ENCODE assay signal across 8 cellular contexts in the genomic region with DNA sequence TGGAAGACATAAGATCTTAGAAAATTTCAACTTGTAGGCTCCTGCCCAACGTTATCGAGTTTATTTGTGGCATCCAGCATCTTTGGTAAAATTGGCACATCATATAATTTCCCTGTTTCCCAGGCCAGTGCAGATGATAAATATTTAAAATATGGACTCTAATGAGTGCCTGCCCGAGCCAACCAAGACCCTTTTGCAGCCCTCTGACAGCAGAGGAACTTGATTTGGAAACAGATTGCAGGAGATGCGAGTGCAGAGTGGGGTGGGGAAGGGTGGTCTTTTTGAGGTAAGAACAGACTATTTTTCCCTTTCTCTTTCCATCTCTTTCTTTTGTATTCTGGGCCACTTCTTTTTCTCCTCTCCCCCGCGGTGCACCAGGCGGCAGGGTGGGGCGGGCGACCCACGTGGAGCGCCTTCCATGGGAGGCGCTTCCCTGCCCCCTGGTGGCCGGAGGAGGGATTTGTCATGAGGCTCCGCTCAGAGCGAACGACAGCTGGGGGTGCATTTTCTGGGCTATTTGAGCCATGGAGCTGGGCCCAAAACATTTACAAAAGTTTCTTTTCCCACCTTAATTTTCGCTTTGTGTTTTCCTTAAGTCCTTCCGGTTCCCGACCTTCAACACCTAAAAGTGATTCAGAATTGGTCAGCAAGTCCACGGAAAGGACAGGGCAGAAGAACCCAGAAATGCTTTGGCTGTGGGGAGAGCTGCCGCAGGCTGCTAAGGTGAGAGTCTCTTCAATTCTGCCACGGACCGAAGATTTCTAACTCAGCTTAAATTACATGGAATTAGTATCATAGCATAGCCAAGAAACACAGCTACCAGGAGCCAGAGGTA. TPM values are rescaled to one million over a fixed set of nuclear protein-coding genes. Genes with fewer than 3 reads are reported as not detected.
A peak's percentile ranks its signal among the peaks of the same experiment; 100 is the strongest.
DNase-seq lines count a peak whose midpoint lies in the region; ATAC-seq and TF ChIP-seq lines count a peak whose summit lies in the region.

No MANE protein-coding gene starts in this region.

- H3K9ac ChIP-seq in neuronal stem cell (ENCODE audit: low read depth, low read length, poor library complexity) (no peak overlapping the region), subcutaneous abdominal adipose tissue (ENCODE audit: low read length in 5 of 5) (no peak overlapping the region)

- no peaks in the 10 kb centered on the region for H3K79me1 ChIP-seq in neuronal stem cell (ENCODE audit: low read depth, low read length)

- WGBS in neuronal stem cell (ENCODE audit: extremely low coverage in 2 of 2, insufficient read length in 2 of 2, insufficient replicate concordance in 1 of 2), 2 donors = no CpG with 5 or more reads among the region's 23 CpGs

- H3F3A ChIP-seq in PC-9 (ENCODE audit: insufficient read depth, low read depth) = peaks cover 70% of the 10 kb centered on the region

- H3K4me1 ChIP-seq in PC-9 (replicated peaks; ENCODE audit: insufficient read depth) (peaks cover 7% of the 10 kb centered on the region; the same call in 1 of the 2 replicates), neuronal stem cell (ENCODE audit: control insufficient read depth in 2 of 2, insufficient read depth in 1 of 2, low read depth in 1 of 2, low read length in 2 of 2) (peaks cover 2 to 3% of the 10 kb centered on the region in 2 donors), subcutaneous abdominal adipose tissue (ENCODE audit: control insufficient read depth in 5 of 5, insufficient read depth in 5 of 5, low read length in 5 of 5) (peaks cover 0 to 20% (median 11%) of the 10 kb centered on the region in 5 donors)

- H2BK5ac ChIP-seq in neuronal stem cell (ENCODE audit: low read length) = no peak overlapping the region

- ATAC-seq in GM21367 (IDR thresholded peaks at IDR 0.05; ENCODE audit: unreplicated experiment) = peak; percentile 82

- BruUV-seq in PC-9 (replicated peaks; lab: Mats Ljungman, UMichigan) = no TSS peak

- H3K27me3 ChIP-seq in PC-9 (ENCODE audit: insufficient read depth, low read depth) (no peaks in the 10 kb centered on the region), neuronal stem cell (ENCODE audit: control insufficient read depth in 3 of 3, insufficient read depth in 3 of 3, low read depth in 1 of 3, low read length in 3 of 3) (no peaks in the 10 kb centered on the region), subcutaneous abdominal adipose tissue (ENCODE audit: control insufficient read depth in 5 of 5, insufficient read depth in 4 of 5, low read length in 5 of 5) (no peaks in the 10 kb centered on the region)

- no peak overlapping the region for H3K23ac ChIP-seq in neuronal stem cell (ENCODE audit: low read depth, low read length, poor library complexity)

- H2BK12ac ChIP-seq in neuronal stem cell (ENCODE audit: low read length) = no peak overlapping the region

- H3K14ac ChIP-seq in neuronal stem cell (ENCODE audit: low read length) = no peak overlapping the region

- POLR2A ChIA-PET in PC-9 (lab: Charles Lee; ENCODE audit: unreplicated experiment) = no interaction called here

- intact Hi-C loops in PC-9 (cut with micrococcal nuclease; ENCODE audit: unreplicated experiment) = loop anchor here (1.0 to 5.0 kb wide), 7 partner anchors 32 to 300 kb away; a partner anchor contains a TSS

- H3K4me3 ChIP-seq in PC-9 (no peak overlapping the region), neuronal stem cell (ENCODE audit: low read length in 2 of 2) (no peak overlapping the region), subcutaneous abdominal adipose tissue (ENCODE audit: low read depth in 1 of 5, low read length in 5 of 5) (peak overlapping the region in 3 of 5 donors; percentile 10 to 49 (median 19))

- no peak overlapping the region for H4K8ac ChIP-seq in neuronal stem cell (ENCODE audit: low read depth, low read length)

- H3K9me2 ChIP-seq in PC-9 (ENCODE audit: insufficient read depth) = no peaks in the 10 kb centered on the region

- H3K4me2 ChIP-seq in PC-9 (peak overlapping the region; percentile 31; the same call in 1 of the 2 replicates), neuronal stem cell (ENCODE audit: insufficient read depth, low read length, poor library complexity, severe bottlenecking) (no peak overlapping the region)

- H2AK5ac ChIP-seq in neuronal stem cell (ENCODE audit: low read depth, low read length) = no peak overlapping the region

- DNase-seq in DMS 273 treated with DMSO at 0.1 percent for 48 hours (lab: John Stamatoyannopoulos, UW) = peak; percentile 21
- DNase-seq in HT-29 (ENCODE audit: low spot score) = peak; percentile 73
- DNase-seq in PC-9 = peak; percentile 54 to 68
- peak; percentile 74 for DNase-seq in activated T-helper 1 cell treated with Interleukin-2 at 50 U/mL for 16 hours (ENCODE audit: low read depth)
- peak; percentile 62 for DNase-seq in fibroblast of peridontal ligament (ENCODE audit: extremely low read depth)
- peak; percentile 65 for DNase-seq in neuronal stem cell (ENCODE audit: low spot score)

- CTCF ChIA-PET in PC-9 (lab: Charles Lee) = interaction anchor here (0.6 to 1.9 kb wide), 10 partner anchors 23 to 939 kb away, joined by 3 to 14 read pairs (median 4); no protein-coding TSS in a partner anchor

- peak; percentile 100 for TF ChIP-seq CTCF in PC-9 (conservative IDR thresholded peaks at IDR 0.05)

- no peak overlapping the region for H2BK120ac ChIP-seq in neuronal stem cell (ENCODE audit: low read depth, low read length)

- no peak overlapping the region for H4K91ac ChIP-seq in neuronal stem cell (ENCODE audit: low read depth, low read length, poor library complexity)

- H3K18ac ChIP-seq in neuronal stem cell (ENCODE audit: low read length) = no peak overlapping the region

- H3K36me3 ChIP-seq in PC-9 (ENCODE audit: low read depth) (peaks cover 50% of the 10 kb centered on the region), neuronal stem cell (replicated peaks in 1 of 2; ENCODE audit: control insufficient read depth in 2 of 2, insufficient read depth in 2 of 2, low read length in 2 of 2) (peaks cover 32 to 79% of the 10 kb centered on the region in 2 donors), subcutaneous abdominal adipose tissue (ENCODE audit: control insufficient read depth in 5 of 5, insufficient read depth in 5 of 5, low read length in 5 of 5) (peaks cover 23 to 69% (median 53%) of the 10 kb centered on the region in 5 donors)

- H3K27ac ChIP-seq in PC-9 = no peak overlapping the region
- H3K27ac ChIP-seq in neuronal stem cell (replicated peaks; ENCODE audit: low read length) = no peak overlapping the region
- H3K27ac ChIP-seq in subcutaneous abdominal adipose tissue (ENCODE audit: low read depth, low read length) = no peak overlapping the region

- no peak overlapping the region for H3K4ac ChIP-seq in neuronal stem cell (ENCODE audit: low read length)

- no peak overlapping the region for H2BK15ac ChIP-seq in neuronal stem cell (ENCODE audit: low read length)

- H3K79me2 ChIP-seq in PC-9 (ENCODE audit: low read depth) = no peaks in the 10 kb centered on the region

- H2AFZ ChIP-seq in PC-9 = no peak overlapping the region
- no peak overlapping the region for H2AFZ ChIP-seq in neuronal stem cell (ENCODE audit: low read length)

- no peaks in the 10 kb centered on the region for H4K20me1 ChIP-seq in PC-9 (ENCODE audit: insufficient read depth)

- H3K9me3 ChIP-seq in PC-9 (ENCODE audit: insufficient read depth, low read depth) = no peaks in the 10 kb centered on the region
- H3K9me3 ChIP-seq in neuronal stem cell (replicated peaks in 1 of 2; ENCODE audit: control insufficient read depth in 2 of 2, insufficient read depth in 1 of 2, low read depth in 1 of 2, low read length in 2 of 2) = peaks cover 0 to 6% of the 10 kb centered on the region in 2 donors
- H3K9me3 ChIP-seq in subcutaneous abdominal adipose tissue (ENCODE audit: control insufficient read depth in 5 of 5, low read length in 5 of 5) = no peaks in the 10 kb centered on the region

RNA-seq across cellular contexts. Expression of a gene that starts 32.7 kb away (rescaled TPM):
- total RNA-seq in HT-29 (2014; rRNA removed; shearing (Covaris generic)) = 5.6 and 6.8 TPM in 2 replicates
- 24.1 and 43.1 TPM in 2 replicates for total RNA-seq in PC-9 (2021)
- 19.1 TPM for polyA plus RNA-seq in neuronal stem cell (2013, experiment 1 of 2)
- polyA plus RNA-seq in neuronal stem cell (2013, experiment 2 of 2) = 20.2 TPM

Comparison
In these comparisons a context has a peak if more than half of its experiments do, and no peak if none do; other contexts are left out.
1. DNase-seq: peak in every context shown above with its lines; median percentile 74 in activated T-helper 1 cell treated with Interleukin-2 at 50 U/mL for 16 hours; 73 in HT-29; 65 in neuronal stem cell; 62 in fibroblast of peridontal ligament; 61 in PC-9; 21 in DMS 273 treated with DMSO at 0.1 percent for 48 hours.
2. H3K4me3 ChIP-seq: peak in subcutaneous abdominal adipose tissue (3 of 5); none in PC-9 (single experiment) and neuronal stem cell (0 of 2).